8 cellular contexts compared by ENCODE assay signal in the genomic region with DNA sequence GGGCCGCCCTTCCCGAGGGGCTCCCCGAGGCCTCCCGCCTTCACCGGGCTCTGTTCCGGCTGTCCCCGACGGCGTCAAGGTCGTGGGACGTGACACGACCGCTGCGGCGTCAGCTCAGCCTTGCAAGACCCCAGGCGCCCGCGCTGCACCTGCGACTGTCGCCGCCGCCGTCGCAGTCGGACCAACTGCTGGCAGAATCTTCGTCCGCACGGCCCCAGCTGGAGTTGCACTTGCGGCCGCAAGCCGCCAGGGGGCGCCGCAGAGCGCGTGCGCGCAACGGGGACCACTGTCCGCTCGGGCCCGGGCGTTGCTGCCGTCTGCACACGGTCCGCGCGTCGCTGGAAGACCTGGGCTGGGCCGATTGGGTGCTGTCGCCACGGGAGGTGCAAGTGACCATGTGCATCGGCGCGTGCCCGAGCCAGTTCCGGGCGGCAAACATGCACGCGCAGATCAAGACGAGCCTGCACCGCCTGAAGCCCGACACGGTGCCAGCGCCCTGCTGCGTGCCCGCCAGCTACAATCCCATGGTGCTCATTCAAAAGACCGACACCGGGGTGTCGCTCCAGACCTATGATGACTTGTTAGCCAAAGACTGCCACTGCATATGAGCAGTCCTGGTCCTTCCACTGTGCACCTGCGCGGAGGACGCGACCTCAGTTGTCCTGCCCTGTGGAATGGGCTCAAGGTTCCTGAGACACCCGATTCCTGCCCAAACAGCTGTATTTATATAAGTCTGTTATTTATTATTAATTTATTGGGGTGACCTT. TPM values are rescaled to one million over a fixed set of nuclear protein-coding genes. Genes with fewer than 3 reads are reported as not detected.
DNase-seq lines count a peak whose midpoint lies in the region; ATAC-seq lines count a peak whose summit lies in the region.

No MANE protein-coding gene starts in this region.

- no peak overlapping the region for H2BK120ac ChIP-seq in mesendoderm (ENCODE audit: low read depth, low read length)

- no peak overlapping the region for H2AK5ac ChIP-seq in mesendoderm (ENCODE audit: low read length)

- H3K23ac ChIP-seq in mesendoderm (ENCODE audit: low read length), result no peak overlapping the region

- peak overlapping the region; percentile 52 for H3K9ac ChIP-seq in mesendoderm (ENCODE audit: low read length)

- H3K79me1 ChIP-seq in mesendoderm (ENCODE audit: low read length), result no peaks in the 10 kb centered on the region

- DNase-seq in 8988T (peak; percentile 92), NCI-H446 treated with DMSO at 0.1 percent for 48 hours (lab: John Stamatoyannopoulos, UW) (peak; percentile 21), mesendoderm (peak; percentile 76)
- peak; percentile 82 to 85 for DNase-seq in activated CD4-positive, alpha-beta T cell treated with anti-CD3 and anti-CD28 coated beads, Interleukin-2, amount 50 U/mL, for 48 hours
- peak; percentile 66 for DNase-seq in effector CD4-positive, alpha-beta T cell
- DNase-seq in stimulated activated CD8-positive, alpha-beta memory T cell treated with anti-CD3 and anti-CD28 coated beads, Interleukin-15, amount 100 ng/mL, for 1 hour (ENCODE audit: low read depth), result peak; percentile 49

- no peaks in the 10 kb centered on the region for H3K4me1 ChIP-seq in mesendoderm (ENCODE audit: control insufficient read depth, low read depth, low read length)

- no peaks in the 10 kb centered on the region for H3K79me2 ChIP-seq in mesendoderm (ENCODE audit: control insufficient read depth, insufficient read depth, low read length)

- no peak overlapping the region for H2BK15ac ChIP-seq in mesendoderm (replicated peaks; ENCODE audit: low read depth)

- no CpG with 5 or more reads among the region's 74 CpGs for WGBS in mesendoderm (ENCODE audit: extremely low coverage, insufficient coverage, low lambda C conversion rate)

- no peaks in the 10 kb centered on the region for H3K27me3 ChIP-seq in mesendoderm (ENCODE audit: insufficient read depth, low read length, poor library complexity)

- no peaks in the 10 kb centered on the region for H3K36me3 ChIP-seq in mesendoderm (ENCODE audit: control insufficient read depth, insufficient read depth, low read length)

- H4K5ac ChIP-seq in mesendoderm (ENCODE audit: low read length), result no peak overlapping the region

- peak overlapping the region; percentile 43 for H3K4me2 ChIP-seq in mesendoderm (ENCODE audit: low read length)

- no peak overlapping the region for H4K8ac ChIP-seq in mesendoderm (ENCODE audit: low read depth, low read length)

- H2BK5ac ChIP-seq in mesendoderm (ENCODE audit: low read length), result no peak overlapping the region

- ATAC-seq in GM18508 (IDR thresholded peaks at IDR 0.05; ENCODE audit: insufficient read depth, unreplicated experiment) (peak; percentile 42), HG03103 (IDR thresholded peaks at IDR 0.05; ENCODE audit: low read depth, unreplicated experiment) (peak; percentile 67)

- no peak overlapping the region for H3K4me3 ChIP-seq in mesendoderm (ENCODE audit: low read length)

- H3K27ac ChIP-seq in mesendoderm (ENCODE audit: low read depth, low read length), result no peak overlapping the region

- H3K18ac ChIP-seq in mesendoderm (ENCODE audit: low read length), result no peak overlapping the region

- peak overlapping the region; percentile 85 for H3K56ac ChIP-seq in mesendoderm (ENCODE audit: low read length)

- no peak overlapping the region for H3K4ac ChIP-seq in mesendoderm (ENCODE audit: low read depth, low read length)

RNA-seq across cellular contexts. Expression of gene GDF15, which starts 2.6 kb away (rescaled TPM):
- polyA plus RNA-seq in mesendoderm (2013, experiment 1 of 2), result 2.1 TPM
- polyA plus RNA-seq in mesendoderm (2013, experiment 2 of 2), result 1.8 TPM

RNA-seq across cellular contexts. Expression of gene LRRC25, which starts 8.9 kb away (rescaled TPM):
- polyA plus RNA-seq in mesendoderm (2013, experiment 1 of 2), result not detected
- polyA plus RNA-seq in mesendoderm (2013, experiment 2 of 2), result 0.03 TPM

RNA-seq across cellular contexts. Expression of gene SSBP4, which starts 30.7 kb away (rescaled TPM):
- polyA plus RNA-seq in mesendoderm (2013, experiment 1 of 2), result 35.0 TPM
- 35.5 TPM for polyA plus RNA-seq in mesendoderm (2013, experiment 2 of 2)

RNA-seq across cellular contexts. Expression of gene PGPEP1, which starts 48.1 kb away (rescaled TPM):
- 20.5 TPM for polyA plus RNA-seq in mesendoderm (2013, experiment 1 of 2)
- polyA plus RNA-seq in mesendoderm (2013, experiment 2 of 2), result 23.0 TPM

RNA-seq across cellular contexts. Expression of gene ISYNA1, which starts 49.4 kb away (rescaled TPM):
- 76.6 TPM for polyA plus RNA-seq in mesendoderm (2013, experiment 1 of 2)
- 79.2 TPM for polyA plus RNA-seq in mesendoderm (2013, experiment 2 of 2)

Comparison
In these comparisons a context has a peak if more than half of its experiments do, and no peak if none do; other contexts are left out.
1. DNase-seq: peak in every context shown above with its lines; median percentile 92 in 8988T; 84 in activated CD4-positive, alpha-beta T cell treated with anti-CD3 and anti-CD28 coated beads, Interleukin-2, amount 50 U/mL, for 48 hours; 76 in mesendoderm; 66 in effector CD4-positive, alpha-beta T cell; 49 in stimulated activated CD8-positive, alpha-beta memory T cell treated with anti-CD3 and anti-CD28 coated beads, Interleukin-15, amount 100 ng/mL, for 1 hour; 21 in NCI-H446 treated with DMSO at 0.1 percent for 48 hours.